Comparison of ENCODE assay signal across 1 cellular context in the genomic region with DNA sequence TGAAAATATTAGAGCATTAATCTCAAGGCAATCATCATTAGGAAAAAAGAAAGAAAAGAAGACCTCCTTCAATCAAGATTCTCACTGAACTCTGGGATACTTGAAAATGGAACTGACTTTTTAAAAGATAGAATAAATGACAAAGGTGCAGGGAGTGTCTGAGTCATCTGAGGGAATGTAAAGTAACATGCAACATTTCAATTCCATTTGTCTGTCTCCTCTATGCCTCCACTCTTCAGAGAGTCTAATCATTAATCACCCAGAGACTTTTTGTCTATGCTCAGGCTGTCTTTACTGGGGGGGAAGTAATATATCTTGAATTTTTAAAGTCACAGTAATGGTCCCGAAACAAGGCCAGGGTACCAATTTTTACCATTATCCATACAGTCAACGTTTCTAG.
TF ChIP-seq lines count a peak whose summit lies in the region.

No MANE protein-coding gene starts in this region.

TF ChIP-seq in SK-N-SH, 30 proteins besides CTCF, POLR2A, EP300 and RAD21 (continued from another document):
- TF ChIP-seq TCF12 (IDR thresholded peaks at IDR 0.05): no peak
- TF ChIP-seq MAX (IDR thresholded peaks at IDR 0.05; ENCODE audit: low read depth): no peak
- no peak for TF ChIP-seq PBX3 (IDR thresholded peaks at IDR 0.05)
- no peak for TF ChIP-seq FOXJ3 (CRISPR knock-in tag; IDR thresholded peaks at IDR 0.05)
- no peak for TF ChIP-seq MXI1 (IDR thresholded peaks at IDR 0.05; ENCODE audit: low read depth, low read length)
- TF ChIP-seq GABPA (IDR thresholded peaks at IDR 0.05; ENCODE audit: low read depth): no peak
